14 cellular contexts compared by ENCODE assay signal in genomic region chr6:42627044-42627443, GRCh38.
"Had no signal": no experiment of that assay in that cellular context is flagged by ENCODE, and none has a peak within 500 bp of the region (broad histone marks: within the 10 kb centered on the region; RNA-seq: fewer than 3 reads in every experiment).

No MANE protein-coding gene starts in this region.

- H3K4me3 ChIP-seq: lung, mucosa of descending colon had no signal

- H3K27me3 Mint-ChIP-seq: activated CD4-positive, alpha-beta T cell treated with anti-CD3 and anti-CD28 coated beads, Interleukin-2, amount 10 ng/mL, durations not matched to agents 7 days and 5 days; stimulated activated naive CD8-positive, alpha-beta T cell treated with anti-CD3 and anti-CD28 coated beads, Interleukin-15, Interleukin-2, amounts not matched to agents 100 ng/mL and 50 ng/mL, for 24 hours had no signal

- H3K9me3 Mint-ChIP-seq: activated CD4-positive, alpha-beta T cell treated with anti-CD3 and anti-CD28 coated beads, Interleukin-2, amount 10 ng/mL, durations not matched to agents 7 days and 5 days; activated T-cell treated with anti-CD3 and anti-CD28 coated beads, Interleukin-2, amount 50 U/mL, for 72 hours; stimulated activated naive CD8-positive, alpha-beta T cell treated with anti-CD3 and anti-CD28 coated beads, Interleukin-15, Interleukin-2, amounts not matched to agents 100 ng/mL and 50 ng/mL, for 24 hours had no signal

- H3K27ac Mint-ChIP-seq: activated CD4-positive, alpha-beta T cell treated with anti-CD3 and anti-CD28 coated beads, Interleukin-2, amount 10 ng/mL, durations not matched to agents 7 days and 5 days; endodermal cell; nephron progenitor cell; stimulated activated naive CD8-positive, alpha-beta T cell treated with anti-CD3 and anti-CD28 coated beads, Interleukin-15, Interleukin-2, amounts not matched to agents 100 ng/mL and 50 ng/mL, for 24 hours had no signal

- H3K9me3 ChIP-seq: mucosa of descending colon had no signal

- ATAC-seq: activated T-cell treated with anti-CD3 and anti-CD28 coated beads, Interleukin-2, amount 50 U/mL, for 72 hours; esophagus mucosa had no signal

- DNase-seq: activated CD4-positive, alpha-beta T cell treated with anti-CD3 and anti-CD28 coated beads, Interleukin-2, amount 10 ng/mL, durations not matched to agents 7 days and 5 days; activated CD4-positive, CD25-positive, alpha-beta regulatory T cell; activated T-cell treated with anti-CD3 and anti-CD28 coated beads, Interleukin-2, amount 50 U/mL, for 72 hours; central memory CD4-positive, alpha-beta T cell; cortex of kidney; endodermal cell; mucosa of descending colon; nephron progenitor cell; stimulated activated CD4-positive, alpha-beta T cell treated with anti-CD3 and anti-CD28 coated beads, Interleukin-2, amount 100 ng/mL, for 48 hours; stimulated activated CD8-positive, alpha-beta memory T cell treated with anti-CD3 and anti-CD28 coated beads, Interleukin-4, amount 100 ng/mL, for 48 hours; T-helper 2 cell had no signal

- H3K4me3 Mint-ChIP-seq: activated CD4-positive, alpha-beta T cell treated with anti-CD3 and anti-CD28 coated beads, Interleukin-2, amount 10 ng/mL, durations not matched to agents 7 days and 5 days; activated T-cell treated with anti-CD3 and anti-CD28 coated beads, Interleukin-2, amount 50 U/mL, for 72 hours; endodermal cell; nephron progenitor cell; stimulated activated naive CD8-positive, alpha-beta T cell treated with anti-CD3 and anti-CD28 coated beads, Interleukin-15, Interleukin-2, amounts not matched to agents 100 ng/mL and 50 ng/mL, for 24 hours had no signal
